In genomic region chr12:106194351-106194750, GRCh38 we compare ENCODE assay signal across 30 cellular contexts. TPM values are rescaled to one million over a fixed set of nuclear protein-coding genes. Genes with fewer than 3 reads are reported as not detected.
"Had no signal": no experiment of that assay in that cellular context is flagged by ENCODE, and none has a peak within 500 bp of the region (broad histone marks: within the 10 kb centered on the region; RNA-seq: fewer than 3 reads in every experiment).

No MANE protein-coding gene starts in this region.

- DNase-seq: activated CD4-positive, alpha-beta T cell treated with anti-CD3 and anti-CD28 coated beads for 1 hour; activated CD4-positive, alpha-beta T cell treated with anti-CD3 and anti-CD28 coated beads for 48 hours; activated CD4-positive, CD25-positive, alpha-beta regulatory T cell; activated CD8-positive, alpha-beta T cell treated with anti-CD3 and anti-CD28 coated beads for 36 hours; activated effector memory CD4-positive, alpha-beta T cell treated with anti-CD3 and anti-CD28 coated beads, Interleukin-2, amount 50 U/mL, for 16 hours; activated naive CD4-positive, alpha-beta T cell; activated naive CD4-positive, alpha-beta T cell treated with anti-CD3 and anti-CD28 coated beads, Interleukin-2, amount 50 U/mL, for 16 hours; activated naive CD8-positive, alpha-beta T cell treated with anti-CD3 and anti-CD28 coated beads for 36 hours; activated T-cell treated with anti-CD3 and anti-CD28 coated beads, Interleukin-2, amount 50 U/mL, for 1 hour; activated T-cell treated with anti-CD3 and anti-CD28 coated beads, Interleukin-2, amount 50 U/mL, for 72 hours; amygdala; body of pancreas; IMR-90; Karpas-422; NCI-H1105; NCI-H1417 treated with DMSO at 0.1 percent for 48 hours; NCI-H187 treated with DMSO at 0.1 percent for 48 hours; NCI-H2081; NCI-H226; NCI-H446 treated with DMSO at 0.1 percent for 48 hours; NCI-H524; SHP77; SJCRH30; T1000; WERI-Rb-1 had no signal

- H3K36me3 ChIP-seq: SJCRH30, WERI-Rb-1 had no signal

- H3K27me3 ChIP-seq: body of pancreas, SJCRH30 had no signal

- H3K9me3 ChIP-seq: body of pancreas, SJCRH30 had no signal

- H3K4me1 ChIP-seq: SJCRH30 had no signal

- H3K4me3 ChIP-seq: body of pancreas, K562, SJCRH30, SK-N-MC had no signal

- H3K27ac ChIP-seq: SJCRH30, SK-N-MC, WERI-Rb-1 had no signal

RNA-seq across cellular contexts. Expression of gene NUAK1, which starts 55.6 kb away (rescaled TPM):
- total RNA-seq: activated CD8-positive, alpha-beta memory T cell treated with anti-CD3 and anti-CD28 coated beads for 36 hours; activated CD8-positive, alpha-beta T cell treated with anti-CD3 and anti-CD28 coated beads for 36 hours; activated naive CD8-positive, alpha-beta T cell treated with anti-CD3 and anti-CD28 coated beads for 36 hours; activated T-helper 17 cell treated with anti-CD3 and anti-CD28 coated beads, Interleukin-2, amount 50 U/mL, for 72 hours; T-helper 2 cell treated with Interferon-gamma antibody and Interleukin-4, amounts not matched to agents 100 ng/mL and 5 ng/mL, for 36 hours had no signal
- polyA plus RNA-seq: K562 had no signal
